ENCODE assay signal across 25 cellular contexts in genomic region chr2:15963977-15964670, GRCh38. TPM values are rescaled to one million over a fixed set of nuclear protein-coding genes. Genes with fewer than 3 reads are reported as not detected.
"Had no signal": no experiment of that assay in that cellular context is flagged by ENCODE, and none has a peak within 500 bp of the region (broad histone marks: within the 10 kb centered on the region; RNA-seq: fewer than 3 reads in every experiment).

No MANE protein-coding gene starts in this region.

- H3K36me3 ChIP-seq: SJSA1 had no signal

- H3K27me3 ChIP-seq: SJSA1 had no signal

- H3K4me3 ChIP-seq: SJSA1 had no signal

- H3K27me3 Mint-ChIP-seq: activated CD4-positive, alpha-beta memory T cell treated with anti-CD3 and anti-CD28 coated beads, Interleukin-2, amount 10 ng/mL, durations not matched to agents 7 days and 5 days; activated CD4-positive, alpha-beta T cell treated with anti-CD3 and anti-CD28 coated beads for 36 hours; T-helper 17 cell had no signal

- DNase-seq: activated CD4-positive, alpha-beta memory T cell treated with anti-CD3 and anti-CD28 coated beads, Interleukin-2, amount 10 ng/mL, durations not matched to agents 7 days and 5 days; activated CD4-positive, alpha-beta T cell treated with anti-CD3 and anti-CD28 coated beads for 36 hours; activated CD4-positive, alpha-beta T cell treated with anti-CD3 and anti-CD28 coated beads, Interleukin-2, amount 50 U/mL, for 1 hour; activated CD4-positive, CD25-positive, alpha-beta regulatory T cell; activated CD8-positive, alpha-beta memory T cell treated with anti-CD3 and anti-CD28 coated beads, Interleukin-2, amount 50 U/mL, for 4 hours; activated gamma-delta T cell treated with Interleukin-2 at 50 U/mL for 16 hours; activated naive CD4-positive, alpha-beta T cell treated with anti-CD3 and anti-CD28 coated beads, Interleukin-2, amount 50 U/mL, for 16 hours; activated T-cell treated with anti-CD3 and anti-CD28 coated beads, Interleukin-2, amount 50 U/mL, for 72 hours; amygdala; MM.1S; NCI-H1105 treated with DMSO at 0.1 percent for 48 hours; NCI-H1436 treated with DMSO at 0.1 percent for 48 hours; NCI-H187 treated with DMSO at 0.1 percent for 48 hours; NCI-H2081 treated with DMSO at 0.1 percent for 48 hours; NCI-H446; NCI-H524; PC-3; SHP77; T-helper 17 cell; T-helper 9 cell had no signal

- H3K27ac Mint-ChIP-seq: activated CD4-positive, alpha-beta memory T cell treated with anti-CD3 and anti-CD28 coated beads, Interleukin-2, amount 10 ng/mL, durations not matched to agents 7 days and 5 days; activated CD4-positive, alpha-beta T cell treated with anti-CD3 and anti-CD28 coated beads for 36 hours; activated T-cell treated with anti-CD3 and anti-CD28 coated beads, Interleukin-2, amount 50 U/mL, for 72 hours; activated T-helper 2 cell treated with anti-CD3 and anti-CD28 coated beads, Interferon-gamma antibody, Interleukin-2, Interleukin-4, amounts not matched to agents 10 μg/mL and 5 μg/mL and 100 μg/mL, durations not matched to agents 14 hours and 24 hours and 36 hours; brain had no signal

- H3K9me3 ChIP-seq: SJSA1 had no signal

- H3K4me1 ChIP-seq: SJSA1 had no signal

- FAIRE-seq: astrocyte, RCC 7860 had no signal

- H3K27ac ChIP-seq: SJSA1 had no signal

- H3K9me3 Mint-ChIP-seq: activated CD4-positive, alpha-beta memory T cell treated with anti-CD3 and anti-CD28 coated beads, Interleukin-2, amount 10 ng/mL, durations not matched to agents 7 days and 5 days; activated T-cell treated with anti-CD3 and anti-CD28 coated beads, Interleukin-2, amount 50 U/mL, for 72 hours; activated T-helper 2 cell treated with anti-CD3 and anti-CD28 coated beads, Interferon-gamma antibody, Interleukin-2, Interleukin-4, amounts not matched to agents 10 μg/mL and 5 μg/mL and 100 μg/mL, durations not matched to agents 14 hours and 24 hours and 36 hours had no signal

- ATAC-seq: activated CD4-positive, alpha-beta T cell treated with anti-CD3 and anti-CD28 coated beads for 36 hours; activated T-cell treated with anti-CD3 and anti-CD28 coated beads, Interleukin-2, amount 50 U/mL, for 72 hours; PC-3; T-helper 17 cell had no signal

- H3K4me3 Mint-ChIP-seq: activated CD4-positive, alpha-beta memory T cell treated with anti-CD3 and anti-CD28 coated beads, Interleukin-2, amount 10 ng/mL, durations not matched to agents 7 days and 5 days; activated CD4-positive, alpha-beta T cell treated with anti-CD3 and anti-CD28 coated beads for 36 hours; activated T-cell treated with anti-CD3 and anti-CD28 coated beads, Interleukin-2, amount 50 U/mL, for 72 hours; brain; T-helper 17 cell had no signal

- H3K36me3 Mint-ChIP-seq: brain had no signal

RNA-seq across cellular contexts. Expression of gene MYCN, which starts 23.8 kb away (rescaled TPM):
- total RNA-seq: activated CD4-positive, alpha-beta memory T cell treated with anti-CD3 and anti-CD28 coated beads, Interleukin-2, amount 10 ng/mL, durations not matched to agents 7 days and 5 days; activated T-helper 2 cell treated with anti-CD3 and anti-CD28 coated beads, Interferon-gamma antibody, Interleukin-2, Interleukin-4, amounts not matched to agents 10 μg/mL and 5 μg/mL and 100 μg/mL, durations not matched to agents 14 hours and 24 hours and 36 hours; PC-3 had no signal
